In the genomic region with DNA sequence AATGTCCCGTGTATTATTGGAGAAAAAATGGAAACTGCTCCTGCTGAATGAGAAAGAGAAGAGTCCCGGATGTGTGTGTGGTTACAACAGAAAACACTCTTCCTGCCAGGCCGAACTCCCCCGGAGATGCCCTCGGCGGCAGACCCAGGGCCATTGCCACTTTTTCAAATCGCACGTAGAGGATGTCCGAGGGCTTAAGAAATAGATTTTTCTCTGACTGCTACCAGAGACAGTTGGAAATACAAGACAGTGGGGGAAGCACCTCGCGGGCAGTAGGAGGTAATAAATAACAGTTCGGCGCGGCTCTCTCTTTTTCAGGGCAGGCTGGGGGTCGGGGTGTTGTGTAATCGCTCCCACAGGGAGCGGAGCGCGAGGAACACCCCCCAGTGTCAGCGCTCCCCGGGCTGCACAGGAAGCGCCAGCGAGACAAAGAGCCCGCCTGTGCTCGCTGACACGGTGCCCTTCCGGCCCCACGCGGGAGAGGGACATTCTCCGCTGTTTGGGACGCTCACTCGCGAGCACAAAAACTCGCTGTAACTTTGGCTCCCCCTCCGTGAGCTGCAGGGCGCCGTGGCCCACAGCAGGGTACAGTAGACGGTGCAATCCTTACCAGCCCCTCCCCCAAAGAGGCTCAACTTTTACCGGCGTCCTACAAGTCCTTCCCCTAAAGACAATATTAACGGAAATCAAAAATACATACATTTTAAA, we compare ENCODE assay signal across 9 cellular contexts. TPM values are rescaled to one million over a fixed set of nuclear protein-coding genes. Genes with fewer than 3 reads are reported as not detected.
A peak's percentile ranks its signal among the peaks of the same experiment; 100 is the strongest.
DNase-seq lines count a peak whose midpoint lies in the region; ATAC-seq, FAIRE-seq and TF ChIP-seq lines count a peak whose summit lies in the region.
"Had no signal": no experiment of that assay in that cellular context is flagged by ENCODE, and none has a peak within 500 bp of the region (broad histone marks: within the 10 kb centered on the region; RNA-seq: fewer than 3 reads in every experiment).

No MANE protein-coding gene starts in this region.

- DNase-seq in AG10803 (ENCODE audit: low read depth): peak; percentile 92
- peak; percentile 64 to 71 for DNase-seq in NOMO-1 (lab: John Stamatoyannopoulos, UW; ENCODE audit: unreplicated experiment in 2 of 2)
- DNase-seq in activated CD8-positive, alpha-beta memory T cell treated with anti-CD3 and anti-CD28 coated beads, Interleukin-2, amount 10 ng/mL, durations not matched to agents 7 days and 5 days: peak; percentile 84
- peak; percentile 84 for DNase-seq in endothelial cell of umbilical vein (ENCODE audit: low read depth, low spot score)
- peak; percentile 50 for DNase-seq in middle frontal gyrus (ENCODE audit: extremely low spot score, low spot score)
- peak; percentile 18 to 33 for DNase-seq in stimulated activated CD8-positive, alpha-beta memory T cell treated with anti-CD3 and anti-CD28 coated beads, Interleukin-4, amount 100 ng/mL, for 1 hour (ENCODE audit: low read depth in 2 of 2, low spot score in 1 of 2)

- H3K27ac ChIP-seq in endothelial cell of umbilical vein (ENCODE audit: insufficient read depth, low read depth, low read length): peak overlapping the region; percentile 92

- peak overlapping the region; percentile 93 for H3K4me2 ChIP-seq in endothelial cell of umbilical vein (ENCODE audit: insufficient read depth, low read length)

- H3K9me3 Mint-ChIP-seq in activated CD8-positive, alpha-beta memory T cell treated with anti-CD3 and anti-CD28 coated beads, Interleukin-2, amount 10 ng/mL, durations not matched to agents 7 days and 5 days (ENCODE audit: low read depth): no peaks in the 10 kb centered on the region

- H3K9me1 ChIP-seq in endothelial cell of umbilical vein (replicated peaks; ENCODE audit: control insufficient read depth, extremely low read depth, insufficient read depth, low read length): no peaks in the 10 kb centered on the region

- FAIRE-seq in endothelial cell of umbilical vein (lab: Jason Lieb, UNC): peak; percentile 59
- FAIRE-seq: endometrium had no signal

- dilution Hi-C loops in endothelial cell of umbilical vein (cut with MboI; ENCODE audit: extremely low pct_ligation_motif_present, low sequenced_read_pairs): no loop called here

- intact Hi-C loops in endothelial cell of umbilical vein (cut with micrococcal nuclease): loop anchor here (1.0 to 5.0 kb wide), 8 partner anchors 42 to 415 kb away; no protein-coding TSS in a partner anchor

- no peaks in the 10 kb centered on the region for H3K27me3 Mint-ChIP-seq in activated CD8-positive, alpha-beta memory T cell treated with anti-CD3 and anti-CD28 coated beads, Interleukin-2, amount 10 ng/mL, durations not matched to agents 7 days and 5 days

- H3K9ac ChIP-seq in endothelial cell of umbilical vein (replicated peaks; ENCODE audit: extremely low read depth, insufficient read depth, low read length): peak overlapping the region; percentile 98

- POLR2A ChIA-PET in endothelial cell of umbilical vein (lab: Charles Lee): interaction anchor here (1.3 kb wide), 1 partner anchor 8 kb away, joined by 3 read pairs; no protein-coding TSS in a partner anchor

- no peak overlapping the region for H2AFZ ChIP-seq in endothelial cell of umbilical vein (ENCODE audit: low read depth, low read length)

- CTCF ChIA-PET in activated CD8-positive, alpha-beta memory T cell treated with anti-CD3 and anti-CD28 coated beads, Interleukin-2, amount 10 ng/mL, durations not matched to agents 7 days and 5 days (lab: Charles Lee): interaction anchor here (0.7 to 1.8 kb wide), 6 partner anchors 12 to 204 kb away, joined by 3 to 6 read pairs (median 4); a partner anchor contains a TSS
- CTCF ChIA-PET in endothelial cell of umbilical vein (lab: Charles Lee): interaction anchor here (0.9 to 2.6 kb wide), 5 partner anchors 42 to 263 kb away, joined by 3 to 29 read pairs (median 6); no protein-coding TSS in a partner anchor

- TF ChIP-seq CTCF in AG10803 (conservative IDR thresholded peaks at IDR 0.05; ENCODE audit: low read length) (peak; percentile 11; the same call in 1 of the 2 replicates), endothelial cell of umbilical vein (IDR thresholded peaks at IDR 0.05; ENCODE audit: extremely low read depth in 1 of 2, insufficient read depth in 1 of 2, low read depth in 1 of 2, low read length in 2 of 2) (no peak)

- H3K4me3 ChIP-seq in AG10803 (ENCODE audit: low read length) (peak overlapping the region; percentile 92), endothelial cell of umbilical vein (replicated peaks in 1 of 3; ENCODE audit: insufficient read depth in 1 of 3, low read depth in 1 of 3, low read length in 3 of 3) (peak overlapping the region; percentile 70 to 99 (median 79))

- H3K4me1 Mint-ChIP-seq in activated CD8-positive, alpha-beta memory T cell treated with anti-CD3 and anti-CD28 coated beads, Interleukin-2, amount 10 ng/mL, durations not matched to agents 7 days and 5 days: peaks cover 44% of the 10 kb centered on the region

- no peaks in the 10 kb centered on the region for H3K36me3 ChIP-seq in endothelial cell of umbilical vein (ENCODE audit: control insufficient read depth in 2 of 2, extremely low read depth in 1 of 2, insufficient read depth in 2 of 2, low read length in 2 of 2)

- H3K4me1 ChIP-seq in endothelial cell of umbilical vein (ENCODE audit: control insufficient read depth, extremely low read depth, insufficient read depth, low read length): peaks cover 40% of the 10 kb centered on the region

- peak; percentile 68 for ATAC-seq in GM18873 (IDR thresholded peaks at IDR 0.05; ENCODE audit: low FRiP score, unreplicated experiment)
- peak; percentile 53 for ATAC-seq in HG03103 (IDR thresholded peaks at IDR 0.05; ENCODE audit: low read depth, unreplicated experiment)
- ATAC-seq in activated CD8-positive, alpha-beta memory T cell treated with anti-CD3 and anti-CD28 coated beads, Interleukin-2, amount 10 ng/mL, durations not matched to agents 7 days and 5 days: peak; percentile 85

- no peaks in the 10 kb centered on the region for H3K9me3 ChIP-seq in endothelial cell of umbilical vein (replicated peaks; ENCODE audit: control insufficient read depth, insufficient read depth, low read length)

- TF ChIP-seq POLR2A in endothelial cell of umbilical vein (IDR thresholded peaks at IDR 0.05; ENCODE audit: low read depth, low read length): peak; percentile 64

- H3K27me3 ChIP-seq in endothelial cell of umbilical vein (ENCODE audit: control insufficient read depth in 2 of 2, insufficient read depth in 2 of 2, low read length in 2 of 2): no peaks in the 10 kb centered on the region

- H3K36me3 Mint-ChIP-seq in activated CD8-positive, alpha-beta memory T cell treated with anti-CD3 and anti-CD28 coated beads, Interleukin-2, amount 10 ng/mL, durations not matched to agents 7 days and 5 days: peaks cover 20% of the 10 kb centered on the region

- TSS peak; percentile 57 for BruUV-seq in endothelial cell of umbilical vein (replicated peaks; lab: Mats Ljungman, UMichigan)

- H3K4me3 Mint-ChIP-seq in activated CD8-positive, alpha-beta memory T cell treated with anti-CD3 and anti-CD28 coated beads, Interleukin-2, amount 10 ng/mL, durations not matched to agents 7 days and 5 days: peak overlapping the region; percentile 97

- peak overlapping the region; percentile 95 for H3K27ac Mint-ChIP-seq in activated CD8-positive, alpha-beta memory T cell treated with anti-CD3 and anti-CD28 coated beads, Interleukin-2, amount 10 ng/mL, durations not matched to agents 7 days and 5 days

- peaks cover 58% of the 10 kb centered on the region for H3K79me2 ChIP-seq in endothelial cell of umbilical vein (ENCODE audit: control insufficient read depth, insufficient read depth, low read length)

- no peaks in the 10 kb centered on the region for H4K20me1 ChIP-seq in endothelial cell of umbilical vein (replicated peaks; ENCODE audit: control insufficient read depth, extremely low read depth, insufficient read depth, low read length)

TF ChIP-seq in endothelial cell of umbilical vein, 7 proteins besides CTCF, POLR2A, EP300 and RAD21:
- TF ChIP-seq, protein P1, sequence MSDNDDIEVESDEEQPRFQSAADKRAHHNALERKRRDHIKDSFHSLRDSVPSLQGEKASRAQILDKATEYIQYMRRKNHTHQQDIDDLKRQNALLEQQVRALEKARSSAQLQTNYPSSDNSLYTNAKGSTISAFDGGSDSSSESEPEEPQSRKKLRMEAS (IDR thresholded peaks at IDR 0.05; ENCODE audit: insufficient read depth, insufficient read length): no peak
- TF ChIP-seq FOS (IDR thresholded peaks at IDR 0.05; ENCODE audit: borderline replicate concordance, insufficient read depth, low read length): no peak
- TF ChIP-seq POLR2AphosphoS5 (IDR thresholded peaks at IDR 0.05; ENCODE audit: insufficient read depth, low read depth, low read length): peak; percentile 85
- TF ChIP-seq GATA2 (IDR thresholded peaks at IDR 0.05; ENCODE audit: insufficient read depth, insufficient read length, low read depth, low read length): no peak
- TF ChIP-seq MYC (IDR thresholded peaks at IDR 0.05; ENCODE audit: low read depth, low read length): no peak
- no peak for TF ChIP-seq JUN (IDR thresholded peaks at IDR 0.05; ENCODE audit: borderline replicate concordance, insufficient read depth, insufficient read length, low read depth)
- TF ChIP-seq EZH2 (IDR thresholded peaks at IDR 0.05; ENCODE audit: borderline replicate concordance, low read depth, low read length, severe bottlenecking): no peak

RNA-seq across cellular contexts. Expression of a gene that starts 1.1 kb away (rescaled TPM):
- total RNA-seq in activated CD8-positive, alpha-beta memory T cell treated with anti-CD3 and anti-CD28 coated beads, Interleukin-2, amount 10 ng/mL, durations not matched to agents 7 days and 5 days: 10 to 100 TPM; 45.3 to 53.2 TPM
- 58.9 and 67.0 TPM in 2 replicates for total RNA-seq in endothelial cell of umbilical vein
- 75.9 and 78.9 TPM in 2 replicates for polyA plus RNA-seq in endothelial cell of umbilical vein
- 48.6 and 57.5 TPM in 2 replicates for polyA plus RNA-seq in endothelial cell of umbilical vein (2011; cell fraction: cytosol; rRNA removed)
- 95.4 and 99.1 TPM in 2 replicates for polyA plus RNA-seq in endothelial cell of umbilical vein (2011; cell fraction: nucleus; rRNA removed)
- 42.5 and 47.3 TPM in 2 replicates for polyA plus RNA-seq in endothelial cell of umbilical vein (2012)
- polyA minus RNA-seq in endothelial cell of umbilical vein: 73.2 and 78.6 TPM in 2 replicates
- polyA minus RNA-seq in endothelial cell of umbilical vein (2011; cell fraction: cytosol; rRNA and poly(A)+ RNA removed): 16.1 TPM
- 112 and 132 TPM in 2 replicates for polyA minus RNA-seq in endothelial cell of umbilical vein (2011; cell fraction: nucleus; rRNA and poly(A)+ RNA removed)

Comparison
In these comparisons a context has a peak if more than half of its experiments do, and no peak if none do; other contexts are left out.
1. Peak in every context shown above with its lines: DNase-seq, ATAC-seq, H3K4me3 ChIP-seq and H3K27ac ChIP-seq.
2. DNase-seq: peak in every context shown above with its lines; median percentile 92 in AG10803; 84 in activated CD8-positive, alpha-beta memory T cell treated with anti-CD3 and anti-CD28 coated beads, Interleukin-2, amount 10 ng/mL, durations not matched to agents 7 days and 5 days; 84 in endothelial cell of umbilical vein; 68 in NOMO-1; 50 in middle frontal gyrus; 26 in stimulated activated CD8-positive, alpha-beta memory T cell treated with anti-CD3 and anti-CD28 coated beads, Interleukin-4, amount 100 ng/mL, for 1 hour.